Comparison of ENCODE assay signal across 2 cellular contexts in genomic region chr13:24648271-24648670, GRCh38.
TF ChIP-seq lines count a peak whose summit lies in the region.

No MANE protein-coding gene starts in this region.

TF ChIP-seq in HEK293, 187 proteins besides CTCF, POLR2A, EP300 and RAD21:
- no peak for TF ChIP-seq ZNF221 (tag by site-specific recombination; IDR thresholded peaks at IDR 0.05; ENCODE audit: borderline replicate concordance)
- no peak for TF ChIP-seq ZNF510 (tag by site-specific recombination; IDR thresholded peaks at IDR 0.05; ENCODE audit: insufficient replicate concordance)
- peak; percentile 47; the same call in 1 of the 2 replicates for TF ChIP-seq ZNF513 (tag by site-specific recombination; IDR thresholded peaks at IDR 0.05)
- TF ChIP-seq ZNF629 (tag by site-specific recombination; IDR thresholded peaks at IDR 0.05): no peak
- TF ChIP-seq ZNF341 (tag by site-specific recombination; IDR thresholded peaks at IDR 0.05; ENCODE audit: low read depth): no peak
- TF ChIP-seq ZBTB21 (tag by site-specific recombination; IDR thresholded peaks at IDR 0.05): no peak
- TF ChIP-seq KLF9 (tag by site-specific recombination; IDR thresholded peaks at IDR 0.05; ENCODE audit: low read depth): no peak
- TF ChIP-seq REPIN1 (tag by site-specific recombination; IDR thresholded peaks at IDR 0.05; ENCODE audit: low read depth): no peak

TF ChIP-seq in endothelial cell of umbilical vein, 7 proteins besides CTCF, POLR2A, EP300 and RAD21:
- TF ChIP-seq POLR2AphosphoS5 (IDR thresholded peaks at IDR 0.05; ENCODE audit: insufficient read depth, low read depth, low read length) (no peak), MAX (IDR thresholded peaks at IDR 0.05; ENCODE audit: insufficient read depth, insufficient read length) (no peak), JUN (IDR thresholded peaks at IDR 0.05; ENCODE audit: borderline replicate concordance, insufficient read depth, insufficient read length, low read depth) (peak; percentile 43)
TF ChIP-seq in endothelial cell of umbilical vein: peak in this region for 1.
